Comparison of ENCODE assay signal across 21 cellular contexts in the genomic region with DNA sequence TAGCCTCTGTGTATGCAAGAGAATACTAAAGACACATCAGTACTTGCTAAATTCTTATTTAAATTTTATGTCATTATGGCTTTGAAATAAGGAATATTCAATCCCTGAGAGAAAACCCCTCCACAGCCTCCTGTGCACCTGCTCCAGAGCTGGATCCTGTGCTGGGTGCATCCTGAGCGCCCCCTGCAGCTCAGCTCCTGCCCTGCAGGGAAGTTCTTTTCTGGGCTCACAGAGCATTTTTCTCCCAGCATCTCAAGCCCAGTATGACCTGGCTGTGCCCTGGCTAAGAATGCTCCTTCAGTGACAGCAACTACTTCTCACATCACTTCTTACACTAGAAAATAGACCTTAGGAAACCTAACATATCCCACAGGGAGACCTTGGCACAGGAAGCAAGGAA.
DNase-seq lines count a peak whose midpoint lies in the region; ATAC-seq lines count a peak whose summit lies in the region.
"Had no signal": no experiment of that assay in that cellular context is flagged by ENCODE, and none has a peak within 500 bp of the region (broad histone marks: within the 10 kb centered on the region; RNA-seq: fewer than 3 reads in every experiment).

No MANE protein-coding gene starts in this region.

- H3K27ac Mint-ChIP-seq in activated T-cell treated with anti-CD3 and anti-CD28 coated beads, Interleukin-2, amount 50 U/mL, for 24 hours, result no peak overlapping the region
- peak overlapping the region in 1 of 9 donors; percentile 99 for H3K27ac Mint-ChIP-seq in naive thymus-derived CD4-positive, alpha-beta T cell
- H3K27ac Mint-ChIP-seq in activated naive CD8-positive, alpha-beta T cell treated with anti-CD3 and anti-CD28 coated beads for 36 hours, result no peak overlapping the region
- H3K27ac Mint-ChIP-seq: CD4-positive, CD25-positive, alpha-beta regulatory T cell; GM23338 had no signal

- intact Hi-C loops in naive thymus-derived CD4-positive, alpha-beta T cell (cut with micrococcal nuclease), result no loop called here

- peaks cover 0 to 2% of the 10 kb centered on the region in 2 donors for H3K4me1 ChIP-seq in naive thymus-derived CD4-positive, alpha-beta T cell (ENCODE audit: control insufficient read depth in 2 of 2, insufficient read depth in 2 of 2, low read length in 2 of 2)
- H3K4me1 ChIP-seq: A549, SJCRH30 had no signal

- no peak overlapping the region for H3K4me3 ChIP-seq in naive thymus-derived CD4-positive, alpha-beta T cell (ENCODE audit: low read length)
- H3K4me3 ChIP-seq: A549, GM23338, SJCRH30 had no signal

- H3K4me1 Mint-ChIP-seq in activated T-cell treated with anti-CD3 and anti-CD28 coated beads, Interleukin-2, amount 50 U/mL, for 24 hours (ENCODE audit: low read depth), result peaks cover 50% of the 10 kb centered on the region
- H3K4me1 Mint-ChIP-seq in naive thymus-derived CD4-positive, alpha-beta T cell, result peaks cover 0 to 14% (median 0%) of the 10 kb centered on the region in 7 donors
- peaks cover 5% of the 10 kb centered on the region for H3K4me1 Mint-ChIP-seq in activated naive CD8-positive, alpha-beta T cell treated with anti-CD3 and anti-CD28 coated beads for 36 hours
- H3K4me1 Mint-ChIP-seq: CD4-positive, CD25-positive, alpha-beta regulatory T cell; GM23338 had no signal

- ATAC-seq in naive thymus-derived CD4-positive, alpha-beta T cell, result peak; percentile 46
- ATAC-seq: A549, GM23338 had no signal

- POLR2A ChIA-PET in naive thymus-derived CD4-positive, alpha-beta T cell (lab: Charles Lee), result no interaction called here

- H3K27me3 ChIP-seq in naive thymus-derived CD4-positive, alpha-beta T cell (ENCODE audit: control insufficient read depth in 2 of 2, insufficient read depth in 2 of 2, low read length in 2 of 2), result no peaks in the 10 kb centered on the region
- H3K27me3 ChIP-seq: SJCRH30 had no signal

- H3K36me3 Mint-ChIP-seq in activated T-cell treated with anti-CD3 and anti-CD28 coated beads, Interleukin-2, amount 50 U/mL, for 24 hours (ENCODE audit: low read depth), result no peaks in the 10 kb centered on the region
- no peaks in the 10 kb centered on the region for H3K36me3 Mint-ChIP-seq in naive thymus-derived CD4-positive, alpha-beta T cell
- H3K36me3 Mint-ChIP-seq in activated naive CD8-positive, alpha-beta T cell treated with anti-CD3 and anti-CD28 coated beads for 36 hours, result no peaks in the 10 kb centered on the region
- H3K36me3 Mint-ChIP-seq: CD4-positive, CD25-positive, alpha-beta regulatory T cell had no signal

- DNase-seq in activated T-cell treated with anti-CD3 and anti-CD28 coated beads, Interleukin-2, amount 50 U/mL, for 1 hour, result peak; percentile 62
- DNase-seq in activated T-cell treated with anti-CD3 and anti-CD28 coated beads for 4 hours (no peak), HT-29 (ENCODE audit: low spot score) (peak; percentile 4), H4 (ENCODE audit: low spot score) (no peak), DMS153 treated with DMSO at 0.1 percent for 48 hours (lab: John Stamatoyannopoulos, UW; ENCODE audit: unreplicated experiment) (no peak)
- peak; percentile 67 for DNase-seq in activated T-cell treated with anti-CD3 and anti-CD28 coated beads, Interleukin-2, amount 50 U/mL, for 24 hours
- peak in 2 of 9 donors; percentile 35 to 40 for DNase-seq in naive thymus-derived CD4-positive, alpha-beta T cell
- DNase-seq in activated naive CD8-positive, alpha-beta T cell treated with anti-CD3 and anti-CD28 coated beads for 36 hours, result no peak
- DNase-seq: Calu3; CD4-positive, CD25-positive, alpha-beta regulatory T cell; DND-41; GF-D8; NCI-H1436 treated with DMSO at 0.1 percent for 48 hours; NCI-H2081 treated with DMSO at 0.1 percent for 48 hours; NCI-H2227 treated with DMSO at 0.1 percent for 48 hours; NCI-H524 treated with DMSO at 0.1 percent for 48 hours; OCI-M1; RPMI8226 had no signal

- CTCF ChIA-PET in naive thymus-derived CD4-positive, alpha-beta T cell (lab: Charles Lee), result interaction anchor here (0.9 kb wide), 1 partner anchor 8 kb away, joined by 3 read pairs; no protein-coding TSS in a partner anchor

- H3K27me3 Mint-ChIP-seq in activated T-cell treated with anti-CD3 and anti-CD28 coated beads, Interleukin-2, amount 50 U/mL, for 24 hours, result no peaks in the 10 kb centered on the region
- H3K27me3 Mint-ChIP-seq in naive thymus-derived CD4-positive, alpha-beta T cell, result no peaks in the 10 kb centered on the region
- H3K27me3 Mint-ChIP-seq in activated naive CD8-positive, alpha-beta T cell treated with anti-CD3 and anti-CD28 coated beads for 36 hours, result peaks cover 4% of the 10 kb centered on the region
- H3K27me3 Mint-ChIP-seq: CD4-positive, CD25-positive, alpha-beta regulatory T cell had no signal

- no peak overlapping the region for H3K4me3 Mint-ChIP-seq in activated T-cell treated with anti-CD3 and anti-CD28 coated beads, Interleukin-2, amount 50 U/mL, for 24 hours
- H3K4me3 Mint-ChIP-seq in naive thymus-derived CD4-positive, alpha-beta T cell, result peak overlapping the region in 1 of 10 donors; percentile 88
- H3K4me3 Mint-ChIP-seq in activated naive CD8-positive, alpha-beta T cell treated with anti-CD3 and anti-CD28 coated beads for 36 hours, result no peak overlapping the region
- H3K4me3 Mint-ChIP-seq: CD4-positive, CD25-positive, alpha-beta regulatory T cell; GM23338 had no signal

- H3K9me3 Mint-ChIP-seq in activated T-cell treated with anti-CD3 and anti-CD28 coated beads, Interleukin-2, amount 50 U/mL, for 24 hours, result no peaks in the 10 kb centered on the region
- H3K9me3 Mint-ChIP-seq in naive thymus-derived CD4-positive, alpha-beta T cell, result no peaks in the 10 kb centered on the region
- no peaks in the 10 kb centered on the region for H3K9me3 Mint-ChIP-seq in activated naive CD8-positive, alpha-beta T cell treated with anti-CD3 and anti-CD28 coated beads for 36 hours
- H3K9me3 Mint-ChIP-seq: CD4-positive, CD25-positive, alpha-beta regulatory T cell had no signal

- no peaks in the 10 kb centered on the region for H3K9me3 ChIP-seq in naive thymus-derived CD4-positive, alpha-beta T cell (ENCODE audit: control insufficient read depth in 2 of 3, low read length in 3 of 3)
- H3K9me3 ChIP-seq: A549, SJCRH30 had no signal

- no peaks in the 10 kb centered on the region for H3K36me3 ChIP-seq in naive thymus-derived CD4-positive, alpha-beta T cell (ENCODE audit: control insufficient read depth in 2 of 3, insufficient read depth in 3 of 3, low read length in 3 of 3)
- H3K36me3 ChIP-seq: SJCRH30 had no signal

- H3K27ac ChIP-seq in naive thymus-derived CD4-positive, alpha-beta T cell (ENCODE audit: low read depth, low read length), result no peak overlapping the region
- H3K27ac ChIP-seq: A549, SJCRH30 had no signal

Comparison
In these comparisons a context has a peak if more than half of its experiments do, and no peak if none do; other contexts are left out.
1. DNase-seq: peak in activated T-cell treated with anti-CD3 and anti-CD28 coated beads, Interleukin-2, amount 50 U/mL, for 1 hour (single experiment), HT-29 (single experiment) and activated T-cell treated with anti-CD3 and anti-CD28 coated beads, Interleukin-2, amount 50 U/mL, for 24 hours (single experiment); none in activated T-cell treated with anti-CD3 and anti-CD28 coated beads for 4 hours (single experiment), H4 (single experiment), activated naive CD8-positive, alpha-beta T cell treated with anti-CD3 and anti-CD28 coated beads for 36 hours (single experiment) and DMS153 treated with DMSO at 0.1 percent for 48 hours (single experiment).